ENCODE assay signal across 1 cellular context in genomic region chr11:119181677-119182412, GRCh38.
TF ChIP-seq lines count a peak whose summit lies in the region.

No MANE protein-coding gene starts in this region.

TF ChIP-seq in HepG2, 621 proteins besides CTCF, POLR2A, EP300 and RAD21:
- TF ChIP-seq AGO2 (optimal IDR thresholded peaks at IDR 0.05; ENCODE audit: low read depth, low read length): peak; percentile 54
- no peak for TF ChIP-seq MIER2 (CRISPR knock-in tag; IDR thresholded peaks at IDR 0.05)
- no peak for TF ChIP-seq NFRKB (IDR thresholded peaks at IDR 0.05)
